Comparison of ENCODE assay signal across 31 cellular contexts in genomic region chr2:49621014-49621413, GRCh38.
"Had no signal": no experiment of that assay in that cellular context is flagged by ENCODE, and none has a peak within 500 bp of the region (broad histone marks: within the 10 kb centered on the region; RNA-seq: fewer than 3 reads in every experiment).

No MANE protein-coding gene starts in this region.

- H3K27me3 ChIP-seq: dorsolateral prefrontal cortex, esophagus muscularis mucosa, foreskin keratinocyte, gastrocnemius medialis, heart left ventricle had no signal

- H3K9me3 Mint-ChIP-seq: activated B cell treated with CpG ODN at 0.5 μM for 24 hours; activated naive CD4-positive, alpha-beta T cell treated with anti-CD3 and anti-CD28 coated beads, Interleukin-2, amount 10 ng/mL, durations not matched to agents 7 days and 5 days; activated naive CD8-positive, alpha-beta T cell treated with anti-CD3 and anti-CD28 coated beads, Interleukin-2, amount 10 ng/mL, durations not matched to agents 7 days and 5 days; activated T-cell treated with anti-CD3 and anti-CD28 coated beads, Interleukin-2, amount 50 U/mL, for 72 hours; dendritic cell treated with granulocyte-macrophage colony-stimulating factor and Interleukin-4, amounts not matched to agents 40 ng/mL and 50 ng/mL, for 4 days; endodermal cell; T-helper 2 cell treated with Interferon-gamma antibody and Interleukin-4, amounts not matched to agents 5 μg/mL and 100 μg/mL, for 36 hours had no signal

- H3K4me1 Mint-ChIP-seq: activated B cell treated with CpG ODN at 0.5 μM for 24 hours; activated CD8-positive, alpha-beta memory T cell treated with anti-CD3 and anti-CD28 coated beads, Interleukin-2, amount 10 ng/mL, durations not matched to agents 7 days and 5 days; activated naive CD4-positive, alpha-beta T cell treated with anti-CD3 and anti-CD28 coated beads, Interleukin-2, amount 10 ng/mL, durations not matched to agents 7 days and 5 days; activated naive CD8-positive, alpha-beta T cell treated with anti-CD3 and anti-CD28 coated beads, Interleukin-2, amount 10 ng/mL, durations not matched to agents 7 days and 5 days; T-helper 17 cell had no signal

- H3K36me3 Mint-ChIP-seq: activated CD4-positive, alpha-beta memory T cell treated with anti-CD3 and anti-CD28 coated beads for 36 hours; activated CD8-positive, alpha-beta memory T cell treated with anti-CD3 and anti-CD28 coated beads, Interleukin-2, amount 10 ng/mL, durations not matched to agents 7 days and 5 days; activated naive CD4-positive, alpha-beta T cell treated with anti-CD3 and anti-CD28 coated beads, Interleukin-2, amount 10 ng/mL, durations not matched to agents 7 days and 5 days; activated naive CD4-positive, alpha-beta T cell treated with anti-CD3 and anti-CD28 coated beads, Interleukin-2, amount 50 U/mL, for 72 hours; activated naive CD8-positive, alpha-beta T cell treated with anti-CD3 and anti-CD28 coated beads, Interleukin-2, amount 10 ng/mL, durations not matched to agents 7 days and 5 days had no signal

- H3K4me3 Mint-ChIP-seq: activated B cell treated with CpG ODN at 0.5 μM for 24 hours; activated CD4-positive, alpha-beta memory T cell treated with anti-CD3 and anti-CD28 coated beads for 36 hours; activated CD8-positive, alpha-beta memory T cell treated with anti-CD3 and anti-CD28 coated beads, Interleukin-2, amount 10 ng/mL, durations not matched to agents 7 days and 5 days; activated CD8-positive, alpha-beta T cell treated with anti-CD3 and anti-CD28 coated beads, Interleukin-2, amount 10 ng/mL, durations not matched to agents 7 days and 5 days; activated naive CD4-positive, alpha-beta T cell treated with anti-CD3 and anti-CD28 coated beads, Interleukin-2, amount 10 ng/mL, durations not matched to agents 7 days and 5 days; activated naive CD8-positive, alpha-beta T cell treated with anti-CD3 and anti-CD28 coated beads, Interleukin-2, amount 10 ng/mL, durations not matched to agents 7 days and 5 days; activated T-cell treated with anti-CD3 and anti-CD28 coated beads, Interleukin-2, amount 50 U/mL, for 24 hours; activated T-cell treated with anti-CD3 and anti-CD28 coated beads, Interleukin-2, amount 50 U/mL, for 72 hours; dendritic cell treated with granulocyte-macrophage colony-stimulating factor and Interleukin-4, amounts not matched to agents 40 ng/mL and 50 ng/mL, for 4 days; endodermal cell; T-helper 17 cell; T-helper 2 cell treated with Interferon-gamma antibody and Interleukin-4, amounts not matched to agents 5 μg/mL and 100 μg/mL, for 36 hours had no signal

- ATAC-seq: activated CD4-positive, CD25-positive, alpha-beta regulatory T cell treated with anti-CD3 and anti-CD28 coated beads, Interleukin-2, amount 50 U/mL, for 24 hours; activated CD8-positive, alpha-beta memory T cell treated with anti-CD3 and anti-CD28 coated beads, Interleukin-2, amount 10 ng/mL, durations not matched to agents 7 days and 5 days; activated CD8-positive, alpha-beta T cell treated with anti-CD3 and anti-CD28 coated beads, Interleukin-2, amount 10 ng/mL, durations not matched to agents 7 days and 5 days; activated naive CD4-positive, alpha-beta T cell treated with anti-CD3 and anti-CD28 coated beads, Interleukin-2, amount 50 U/mL, for 72 hours; activated T-cell treated with anti-CD3 and anti-CD28 coated beads, Interleukin-2, amount 50 U/mL, for 72 hours; foreskin keratinocyte; gastrocnemius medialis; heart left ventricle; T-helper 17 cell had no signal

- H3K36me3 ChIP-seq: esophagus muscularis mucosa, gastrocnemius medialis, heart left ventricle, WERI-Rb-1 had no signal

- H3K9me3 ChIP-seq: esophagus muscularis mucosa, heart left ventricle had no signal

- DNase-seq: activated B cell treated with CpG ODN at 0.5 μM for 24 hours; activated CD4-positive, alpha-beta memory T cell treated with anti-CD3 and anti-CD28 coated beads for 36 hours; activated CD4-positive, alpha-beta T cell treated with anti-CD3 and anti-CD28 coated beads for 48 hours; activated CD8-positive, alpha-beta memory T cell treated with anti-CD3 and anti-CD28 coated beads, Interleukin-2, amount 10 ng/mL, durations not matched to agents 7 days and 5 days; activated CD8-positive, alpha-beta memory T cell treated with anti-CD3 and anti-CD28 coated beads, Interleukin-2, amount 50 U/mL, for 4 hours; activated CD8-positive, alpha-beta T cell treated with anti-CD3 and anti-CD28 coated beads, Interleukin-2, amount 10 ng/mL, durations not matched to agents 7 days and 5 days; activated gamma-delta T cell; activated naive CD4-positive, alpha-beta T cell; activated naive CD4-positive, alpha-beta T cell treated with anti-CD3 and anti-CD28 coated beads, Interleukin-2, amount 10 ng/mL, durations not matched to agents 7 days and 5 days; activated naive CD8-positive, alpha-beta T cell treated with anti-CD3 and anti-CD28 coated beads, Interleukin-2, amount 10 ng/mL, durations not matched to agents 7 days and 5 days; activated T-cell treated with anti-CD3 and anti-CD28 coated beads, Interleukin-2, amount 50 U/mL, for 24 hours; activated T-cell treated with anti-CD3 and anti-CD28 coated beads, Interleukin-2, amount 50 U/mL, for 72 hours; central memory CD4-positive, alpha-beta T cell; cerebellar nuclear complex; dorsolateral prefrontal cortex; effector memory CD4-positive, alpha-beta T cell; endodermal cell; foreskin keratinocyte; gastrocnemius medialis; glutamatergic neuron; heart left ventricle; T-helper 1 cell; T-helper 17 cell; T1000; WERI-Rb-1 had no signal

- H3K4me1 ChIP-seq: esophagus muscularis mucosa, foreskin keratinocyte, gastrocnemius medialis, heart left ventricle had no signal

- H3K27ac Mint-ChIP-seq: activated B cell treated with CpG ODN at 0.5 μM for 24 hours; activated CD4-positive, alpha-beta memory T cell treated with anti-CD3 and anti-CD28 coated beads for 36 hours; activated CD8-positive, alpha-beta memory T cell treated with anti-CD3 and anti-CD28 coated beads, Interleukin-2, amount 10 ng/mL, durations not matched to agents 7 days and 5 days; activated CD8-positive, alpha-beta T cell treated with anti-CD3 and anti-CD28 coated beads, Interleukin-2, amount 10 ng/mL, durations not matched to agents 7 days and 5 days; activated naive CD4-positive, alpha-beta T cell treated with anti-CD3 and anti-CD28 coated beads, Interleukin-2, amount 10 ng/mL, durations not matched to agents 7 days and 5 days; activated naive CD4-positive, alpha-beta T cell treated with anti-CD3 and anti-CD28 coated beads, Interleukin-2, amount 50 U/mL, for 72 hours; activated naive CD8-positive, alpha-beta T cell treated with anti-CD3 and anti-CD28 coated beads, Interleukin-2, amount 10 ng/mL, durations not matched to agents 7 days and 5 days; activated T-cell treated with anti-CD3 and anti-CD28 coated beads, Interleukin-2, amount 50 U/mL, for 24 hours; activated T-cell treated with anti-CD3 and anti-CD28 coated beads, Interleukin-2, amount 50 U/mL, for 72 hours; dendritic cell treated with granulocyte-macrophage colony-stimulating factor and Interleukin-4, amounts not matched to agents 40 ng/mL and 50 ng/mL, for 4 days; endodermal cell; T-helper 17 cell; T-helper 2 cell treated with Interferon-gamma antibody and Interleukin-4, amounts not matched to agents 5 μg/mL and 100 μg/mL, for 36 hours had no signal

- H3K4me3 ChIP-seq: coronary artery, dorsolateral prefrontal cortex, esophagus muscularis mucosa, gastrocnemius medialis, heart left ventricle had no signal

- H3K27me3 Mint-ChIP-seq: activated B cell treated with CpG ODN at 0.5 μM for 24 hours; activated CD4-positive, alpha-beta memory T cell treated with anti-CD3 and anti-CD28 coated beads for 36 hours; activated CD8-positive, alpha-beta memory T cell treated with anti-CD3 and anti-CD28 coated beads, Interleukin-2, amount 10 ng/mL, durations not matched to agents 7 days and 5 days; activated naive CD4-positive, alpha-beta T cell treated with anti-CD3 and anti-CD28 coated beads, Interleukin-2, amount 10 ng/mL, durations not matched to agents 7 days and 5 days; activated naive CD8-positive, alpha-beta T cell treated with anti-CD3 and anti-CD28 coated beads, Interleukin-2, amount 10 ng/mL, durations not matched to agents 7 days and 5 days; activated T-cell treated with anti-CD3 and anti-CD28 coated beads, Interleukin-2, amount 50 U/mL, for 24 hours; dendritic cell treated with granulocyte-macrophage colony-stimulating factor and Interleukin-4, amounts not matched to agents 40 ng/mL and 50 ng/mL, for 4 days; T-helper 17 cell had no signal

- H3K27ac ChIP-seq: coronary artery, dorsolateral prefrontal cortex, esophagus muscularis mucosa, foreskin keratinocyte, gastrocnemius medialis, heart left ventricle, WERI-Rb-1 had no signal
